Comparison of ENCODE assay signal across 8 cellular contexts in the genomic region with DNA sequence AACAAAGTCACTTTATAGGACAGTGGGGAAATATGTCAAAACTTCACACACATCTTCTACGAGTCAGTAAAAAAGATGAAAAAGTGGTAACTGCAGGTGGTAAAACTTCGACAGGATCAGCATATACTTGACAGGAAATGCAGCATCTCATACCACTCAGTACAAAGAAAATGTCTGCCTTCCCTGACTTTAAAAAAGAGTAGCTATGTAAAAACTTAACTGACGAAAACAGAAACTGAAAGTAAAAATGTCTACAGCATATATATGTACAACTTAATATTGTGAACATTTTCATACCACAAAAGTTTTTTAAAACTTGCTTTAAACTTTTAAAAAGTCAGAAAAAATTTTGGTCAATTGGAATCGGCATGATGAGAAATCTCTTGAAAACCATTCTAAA. TPM values are rescaled to one million over a fixed set of nuclear protein-coding genes. Genes with fewer than 3 reads are reported as not detected.
DNase-seq lines count a peak whose midpoint lies in the region; ATAC-seq and TF ChIP-seq lines count a peak whose summit lies in the region.

No MANE protein-coding gene starts in this region.

- intact Hi-C loops in colonic mucosa (cut with DNase I), result loop anchor here (10.0 kb wide), 1 partner anchor 109 kb away; the partner anchor contains the start of gene GPR61

- H3K27ac ChIP-seq in colonic mucosa, result peak overlapping the region; percentile 93
- H3K27ac ChIP-seq in muscle layer of duodenum (ENCODE audit: low read length), result peak overlapping the region; percentile 94

- H3K9me3 ChIP-seq in NT2/D1 (ENCODE audit: insufficient read depth, low read length), result no peaks in the 10 kb centered on the region
- no peaks in the 10 kb centered on the region for H3K9me3 ChIP-seq in colonic mucosa
- no peaks in the 10 kb centered on the region for H3K9me3 ChIP-seq in muscle layer of duodenum (ENCODE audit: control insufficient read depth in 1 of 2, low read length in 2 of 2)

- H3K4me1 ChIP-seq in NT2/D1 (ENCODE audit: insufficient read depth, insufficient read length), result no peaks in the 10 kb centered on the region
- peaks cover 18% of the 10 kb centered on the region for H3K4me1 ChIP-seq in colonic mucosa
- peaks cover 0 to 20% of the 10 kb centered on the region in 2 donors for H3K4me1 ChIP-seq in muscle layer of duodenum (ENCODE audit: control insufficient read depth in 1 of 2, insufficient read depth in 2 of 2, low read length in 2 of 2)

- H3K9ac ChIP-seq in NT2/D1 (ENCODE audit: insufficient read length, low read depth) (peak overlapping the region; percentile 93), colonic mucosa (ENCODE audit: low read depth in 2 of 2, low read length in 2 of 2) (peak overlapping the region; percentile 53 to 86)

- peaks cover 37% of the 10 kb centered on the region for H3K36me3 ChIP-seq in NT2/D1 (ENCODE audit: insufficient read depth, insufficient read length, low read length)
- peaks cover 6% of the 10 kb centered on the region for H3K36me3 ChIP-seq in colonic mucosa
- peaks cover 7 to 11% of the 10 kb centered on the region in 2 donors for H3K36me3 ChIP-seq in muscle layer of duodenum (ENCODE audit: control insufficient read depth in 1 of 2, insufficient read depth in 2 of 2, low read length in 2 of 2)

- ATAC-seq in GM18861 (IDR thresholded peaks at IDR 0.05; ENCODE audit: unreplicated experiment) (peak; percentile 34), HG02840 (IDR thresholded peaks at IDR 0.05; ENCODE audit: low FRiP score, unreplicated experiment) (no peak)

- H3K27me3 ChIP-seq in NT2/D1 (ENCODE audit: insufficient read depth, insufficient read length) (no peaks in the 10 kb centered on the region), colonic mucosa (no peaks in the 10 kb centered on the region), muscle layer of duodenum (ENCODE audit: low read depth, low read length) (no peaks in the 10 kb centered on the region)

- H3K4me3 ChIP-seq in NT2/D1 (ENCODE audit: insufficient read length, low read depth) (peak overlapping the region; percentile 92), colonic mucosa (peak overlapping the region; percentile 92), muscle layer of duodenum (ENCODE audit: low read depth in 1 of 2, low read length in 2 of 2) (peak overlapping the region; percentile 76 to 78)

- TF ChIP-seq CTCF in colonic mucosa (IDR thresholded peaks at IDR 0.05), result no peak

- DNase-seq in NT2/D1 (ENCODE audit: low read depth, low spot score) (no peak), colonic mucosa (no peak), NCI-H1694 (lab: John Stamatoyannopoulos, UW) (no peak), medulla oblongata (ENCODE audit: extremely low spot score) (no peak), activated gamma-delta T cell (lab: John Stamatoyannopoulos, UW) (no peak)

RNA-seq across cellular contexts. Expression of gene PSMA5, which starts 0.9 kb away (rescaled TPM):
- 100 to 1,000 TPM in 1 of 2 donors, 10 to 100 TPM in 1; 93.9 to 163 TPM for total RNA-seq in colonic mucosa

RNA-seq across cellular contexts. Expression of gene SORT1, which starts 27.7 kb away (rescaled TPM):
- total RNA-seq in colonic mucosa, result 100 to 1,000 TPM in 1 of 2 donors, 10 to 100 TPM in 1; 76.2 to 134 TPM

RNA-seq across cellular contexts. Expression of gene SYPL2, which starts 41.0 kb away (rescaled TPM):
- under 1 TPM; 0.12 to 0.35 TPM for total RNA-seq in colonic mucosa

RNA-seq across cellular contexts. Expression of gene ATXN7L2, which starts 58.3 kb away (rescaled TPM):
- total RNA-seq in colonic mucosa, result 1 to 10 TPM; 2.3 to 4.0 TPM
